Comparison of ENCODE assay signal across 8 cellular contexts in the genomic region with DNA sequence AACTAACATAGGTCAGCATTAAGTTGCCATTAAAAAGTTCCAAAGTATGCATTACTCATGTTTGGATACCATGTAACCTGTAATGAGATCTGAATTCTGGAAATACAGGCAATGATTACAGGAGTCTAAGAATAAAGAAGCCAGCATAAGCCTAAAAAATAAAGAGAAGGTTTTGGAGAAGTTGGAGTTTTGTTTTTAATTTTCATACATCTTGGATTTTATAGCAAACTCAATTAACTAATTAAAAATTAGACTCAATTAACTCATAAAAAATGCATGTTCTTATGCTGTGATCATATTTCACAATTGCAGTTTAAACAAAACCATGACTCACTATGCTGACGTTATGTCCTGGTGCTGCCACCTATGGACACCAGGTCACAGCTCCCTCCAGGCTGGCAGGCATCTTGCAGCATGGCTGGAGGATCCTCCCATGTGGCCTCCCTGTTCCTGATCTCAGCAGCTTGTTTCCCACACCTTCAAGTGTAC.
DNase-seq lines count a peak whose midpoint lies in the region; ATAC-seq, FAIRE-seq and TF ChIP-seq lines count a peak whose summit lies in the region.

No MANE protein-coding gene starts in this region.

- H3K4me1 ChIP-seq in Caco-2 (no peaks in the 10 kb centered on the region), mucosa of descending colon (ENCODE audit: low read depth) (no peaks in the 10 kb centered on the region)

- no peak overlapping the region for H3K4me3 Mint-ChIP-seq in Caco-2 (ENCODE audit: unreplicated experiment)
- H3K4me3 Mint-ChIP-seq in activated T-cell treated with anti-CD3 and anti-CD28 coated beads, Interleukin-2, amount 50 U/mL, for 24 hours, result no peak overlapping the region

- no peaks in the 10 kb centered on the region for H3K9me3 ChIP-seq in Caco-2
- no peaks in the 10 kb centered on the region for H3K9me3 ChIP-seq in mucosa of descending colon

- intact Hi-C loops in Caco-2 (cut with micrococcal nuclease; ENCODE audit: unreplicated experiment), result loop anchor here (1.0 to 10.0 kb wide), 2 partner anchors 173 to 528 kb away; no protein-coding TSS in a partner anchor
- intact Hi-C loops in mucosa of descending colon (cut with DNase I, micrococcal nuclease), result no loop called here

- no peaks in the 10 kb centered on the region for H3K36me3 Mint-ChIP-seq in Caco-2 (ENCODE audit: insufficient read depth, unreplicated experiment)
- no peaks in the 10 kb centered on the region for H3K36me3 Mint-ChIP-seq in activated T-cell treated with anti-CD3 and anti-CD28 coated beads, Interleukin-2, amount 50 U/mL, for 24 hours (ENCODE audit: low read depth)

- DNase-seq in Caco-2 (peak; percentile 54 to 57), H7 (peak; percentile 45), NCI-H748 treated with DMSO at 0.1 percent for 48 hours (lab: John Stamatoyannopoulos, UW) (peak; percentile 12), mucosa of descending colon (peak; percentile 64 to 82 (median 76)), activated gamma-delta T cell (lab: John Stamatoyannopoulos, UW) (no peak)
- DNase-seq in activated T-cell treated with anti-CD3 and anti-CD28 coated beads, Interleukin-2, amount 50 U/mL, for 24 hours, result no peak

- BruUV-seq in Caco-2 (replicated peaks; lab: Mats Ljungman, UMichigan), result no TSS peak

- no peaks in the 10 kb centered on the region for H3K36me3 ChIP-seq in Caco-2 (ENCODE audit: control insufficient read depth, insufficient read depth, low read length)
- no peaks in the 10 kb centered on the region for H3K36me3 ChIP-seq in H7 (replicated peaks; ENCODE audit: control insufficient read depth, insufficient read depth, low read length)
- H3K36me3 ChIP-seq in mucosa of descending colon (ENCODE audit: low read depth), result no peaks in the 10 kb centered on the region

- ATAC-seq in mucosa of descending colon, result peak; percentile 100
- no peak for ATAC-seq in GM21367 (IDR thresholded peaks at IDR 0.05; ENCODE audit: unreplicated experiment)

- CTCF ChIA-PET in Caco-2 (lab: Charles Lee), result interaction anchor here (0.6 kb wide), 1 partner anchor 1076 kb away, joined by 3 read pairs; no protein-coding TSS in a partner anchor

- peak in 1 of 2 experiments; percentile 38 for TF ChIP-seq CTCF in Caco-2 (IDR thresholded peaks at IDR 0.05; ENCODE audit: insufficient read depth in 1 of 2, low read depth in 1 of 2, low read length in 1 of 2, severe bottlenecking in 1 of 2, unreplicated experiment in 1 of 2)
- no peak for TF ChIP-seq CTCF in mucosa of descending colon (IDR thresholded peaks at IDR 0.05)

- H3K27me3 ChIP-seq in Caco-2 (replicated peaks; ENCODE audit: control insufficient read depth, insufficient read depth, low read length) (no peaks in the 10 kb centered on the region), H7 (ENCODE audit: control insufficient read depth, insufficient read depth, low read length) (no peaks in the 10 kb centered on the region)

- FAIRE-seq in colon (lab: Jason Lieb, UNC), result peak; percentile 24

- H3K4me3 ChIP-seq in Caco-2 (ENCODE audit: low read depth, low read length) (no peak overlapping the region), H7 (ENCODE audit: insufficient read depth, low read depth, low read length) (no peak overlapping the region), mucosa of descending colon (no peak overlapping the region)

- H3K27ac Mint-ChIP-seq in Caco-2 (ENCODE audit: unreplicated experiment), result no peak overlapping the region
- H3K27ac Mint-ChIP-seq in activated T-cell treated with anti-CD3 and anti-CD28 coated beads, Interleukin-2, amount 50 U/mL, for 24 hours, result no peak overlapping the region

- POLR2A ChIA-PET in Caco-2 (lab: Charles Lee), result no interaction called here

- H3K9me3 Mint-ChIP-seq in Caco-2 (ENCODE audit: unreplicated experiment), result no peaks in the 10 kb centered on the region
- no peaks in the 10 kb centered on the region for H3K9me3 Mint-ChIP-seq in activated T-cell treated with anti-CD3 and anti-CD28 coated beads, Interleukin-2, amount 50 U/mL, for 24 hours

- H3K4me1 Mint-ChIP-seq in Caco-2 (ENCODE audit: low read depth, unreplicated experiment), result no peaks in the 10 kb centered on the region
- H3K4me1 Mint-ChIP-seq in activated T-cell treated with anti-CD3 and anti-CD28 coated beads, Interleukin-2, amount 50 U/mL, for 24 hours (ENCODE audit: low read depth), result no peaks in the 10 kb centered on the region

- H3K27me3 Mint-ChIP-seq in Caco-2 (ENCODE audit: insufficient read depth, unreplicated experiment), result no peaks in the 10 kb centered on the region
- no peaks in the 10 kb centered on the region for H3K27me3 Mint-ChIP-seq in activated T-cell treated with anti-CD3 and anti-CD28 coated beads, Interleukin-2, amount 50 U/mL, for 24 hours

Comparison
In these comparisons a context has a peak if more than half of its experiments do, and no peak if none do; other contexts are left out.
1. DNase-seq: peak in Caco-2 (2 of 2), H7 (single experiment), NCI-H748 treated with DMSO at 0.1 percent for 48 hours (single experiment) and mucosa of descending colon (3 of 3); none in activated gamma-delta T cell (single experiment) and activated T-cell treated with anti-CD3 and anti-CD28 coated beads, Interleukin-2, amount 50 U/mL, for 24 hours (single experiment).